In the genomic region with DNA sequence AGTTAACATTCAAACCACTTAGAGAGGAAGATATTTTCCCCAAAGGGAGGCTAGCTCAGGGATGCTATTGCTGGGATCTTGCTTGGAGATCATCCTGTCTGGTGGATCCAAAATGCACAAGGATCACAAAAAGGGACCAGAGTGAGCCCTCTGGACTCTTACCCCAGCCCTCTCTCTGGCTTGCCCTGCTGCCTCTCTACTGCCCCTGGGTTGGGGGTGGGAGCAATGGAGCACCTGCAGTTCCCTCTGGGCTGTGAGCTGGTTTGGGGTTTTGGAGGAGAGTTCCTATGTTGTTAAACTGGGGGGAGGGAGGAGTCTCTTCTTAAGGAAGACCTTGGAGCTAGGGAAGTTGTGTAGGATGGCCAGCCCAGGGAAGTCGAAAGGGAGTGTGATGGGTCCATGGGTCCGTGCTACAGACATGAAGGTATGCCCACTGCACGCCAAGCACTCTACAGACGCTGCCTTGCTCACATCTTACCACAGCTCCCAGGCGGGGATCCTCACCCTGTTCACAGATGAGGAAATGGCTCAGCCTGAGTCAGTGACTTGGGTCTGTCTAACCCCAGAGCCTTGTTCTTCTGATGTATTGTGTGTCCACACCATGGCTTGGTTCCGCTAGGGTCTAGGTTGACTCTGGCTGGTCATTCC, we compare ENCODE assay signal across 9 cellular contexts. TPM values are rescaled to one million over a fixed set of nuclear protein-coding genes. Genes with fewer than 3 reads are reported as not detected.
DNase-seq lines count a peak whose midpoint lies in the region; ATAC-seq, FAIRE-seq and TF ChIP-seq lines count a peak whose summit lies in the region.
"Had no signal": no experiment of that assay in that cellular context is flagged by ENCODE, and none has a peak within 500 bp of the region (broad histone marks: within the 10 kb centered on the region; RNA-seq: fewer than 3 reads in every experiment).

No MANE protein-coding gene starts in this region.

- WGBS in stomach, 5 donors, result 73 to 93% (median 89%) methylated on average over 6 of the region's 6 CpGs

- H3K27ac Mint-ChIP-seq in T-helper 2 cell treated with Interferon-gamma antibody and Interleukin-4, amounts not matched to agents 5 μg/mL and 100 μg/mL, for 36 hours, result peak overlapping the region; percentile 68
- peak overlapping the region; percentile 91 for H3K27ac Mint-ChIP-seq in memory B cell

- TF ChIP-seq CTCF in stomach (IDR thresholded peaks at IDR 0.05), result no peak

- intact Hi-C loops in stomach (cut with DNase I; ENCODE audit: low total_unique reads), result no loop called here

- ATAC-seq in memory B cell (ENCODE audit: low read depth) (no peak), GM19397 (IDR thresholded peaks at IDR 0.05; ENCODE audit: unreplicated experiment) (no peak)

- H3K4me3 Mint-ChIP-seq in T-helper 2 cell treated with Interferon-gamma antibody and Interleukin-4, amounts not matched to agents 5 μg/mL and 100 μg/mL, for 36 hours, result peak overlapping the region; percentile 82
- peak overlapping the region; percentile 97 for H3K4me3 Mint-ChIP-seq in memory B cell

- H3K4me1 ChIP-seq in stomach, result peaks cover 32 to 86% (median 60%) of the 10 kb centered on the region in 4 donors

- peaks cover 69% of the 10 kb centered on the region for H3K4me1 Mint-ChIP-seq in T-helper 2 cell treated with Interferon-gamma antibody and Interleukin-4, amounts not matched to agents 5 μg/mL and 100 μg/mL, for 36 hours (ENCODE audit: low read depth)
- H3K4me1 Mint-ChIP-seq in memory B cell, result peaks cover 54% of the 10 kb centered on the region

- no peaks in the 10 kb centered on the region for H3K9me3 ChIP-seq in stomach

- peaks cover 0 to 21% (median 10%) of the 10 kb centered on the region in 4 donors for H3K36me3 ChIP-seq in stomach

- H3K27me3 ChIP-seq in stomach, result peaks cover 0 to 27% (median 0%) of the 10 kb centered on the region in 3 donors

- TF ChIP-seq EP300 in stomach (IDR thresholded peaks at IDR 0.05), result no peak

- no peak for FAIRE-seq in H54 (lab: Jason Lieb, UNC)
- FAIRE-seq: colon had no signal

- peaks cover 55% of the 10 kb centered on the region for H3K36me3 Mint-ChIP-seq in T-helper 2 cell treated with Interferon-gamma antibody and Interleukin-4, amounts not matched to agents 5 μg/mL and 100 μg/mL, for 36 hours (ENCODE audit: low read depth)
- H3K36me3 Mint-ChIP-seq in memory B cell, result peaks cover 32% of the 10 kb centered on the region

- TF ChIP-seq POLR2A in stomach (IDR thresholded peaks at IDR 0.05) (no peak), H54 (IDR thresholded peaks at IDR 0.05; ENCODE audit: low read depth, low read length) (no peak)

- H3K27me3 Mint-ChIP-seq in T-helper 2 cell treated with Interferon-gamma antibody and Interleukin-4, amounts not matched to agents 5 μg/mL and 100 μg/mL, for 36 hours (ENCODE audit: low read depth), result peaks cover 7% of the 10 kb centered on the region
- no peaks in the 10 kb centered on the region for H3K27me3 Mint-ChIP-seq in memory B cell

- peak overlapping the region in 4 of 5 donors; percentile 7 to 93 (median 32) for H3K27ac ChIP-seq in stomach

- DNase-seq in T-helper 2 cell treated with Interferon-gamma antibody and Interleukin-4, amounts not matched to agents 5 μg/mL and 100 μg/mL, for 36 hours (ENCODE audit: low spot score), result peak; percentile 56
- peak; percentile 40 for DNase-seq in activated gamma-delta T cell treated with anti-CD3 and anti-CD28 coated beads, Interleukin-2, amount 50 U/mL, for 16 hours (ENCODE audit: low read depth)
- DNase-seq in memory B cell (ENCODE audit: low spot score in 2 of 2) (no peak), stomach (peak; percentile 24), NCI-H2196 (lab: John Stamatoyannopoulos, UW; ENCODE audit: unreplicated experiment) (no peak), H54 (ENCODE audit: insufficient read length, low spot score) (no peak), EL (no peak)

- no peaks in the 10 kb centered on the region for H3K9me3 Mint-ChIP-seq in T-helper 2 cell treated with Interferon-gamma antibody and Interleukin-4, amounts not matched to agents 5 μg/mL and 100 μg/mL, for 36 hours
- no peaks in the 10 kb centered on the region for H3K9me3 Mint-ChIP-seq in memory B cell

- peak overlapping the region in 2 of 4 donors; percentile 70 to 75 for H3K4me3 ChIP-seq in stomach

RNA-seq across cellular contexts. Expression of gene LBH, which starts 3.8 kb away (rescaled TPM):
- 10 to 100 TPM in 4 of 5 donors, 1 to 10 TPM in 1; 7.1 to 39.8 (median 18.5) TPM for total RNA-seq in stomach
- polyA plus RNA-seq in stomach, result 10 to 100 TPM in 2 of 3 donors, 1 to 10 TPM in 1; 6.6 to 18.5 (median 15.4) TPM

Comparison
In these comparisons a context has a peak if more than half of its experiments do, and no peak if none do; other contexts are left out.
1. DNase-seq: peak in T-helper 2 cell treated with Interferon-gamma antibody and Interleukin-4, amounts not matched to agents 5 μg/mL and 100 μg/mL, for 36 hours (single experiment), activated gamma-delta T cell treated with anti-CD3 and anti-CD28 coated beads, Interleukin-2, amount 50 U/mL, for 16 hours (single experiment) and stomach (single experiment); none in memory B cell (0 of 2), NCI-H2196 (single experiment), H54 (single experiment) and EL (single experiment).